Comparison of ENCODE assay signal across 16 cellular contexts in genomic region chr9:109483771-109484442, GRCh38. TPM values are rescaled to one million over a fixed set of nuclear protein-coding genes. Genes with fewer than 3 reads are reported as not detected.
DNase-seq lines count a peak whose midpoint lies in the region; ATAC-seq and TF ChIP-seq lines count a peak whose summit lies in the region.
"Had no signal": no experiment of that assay in that cellular context is flagged by ENCODE, and none has a peak within 500 bp of the region (broad histone marks: within the 10 kb centered on the region; RNA-seq: fewer than 3 reads in every experiment).

No MANE protein-coding gene starts in this region.

- no TSS peak for BruUV-seq in PC-3 (replicated peaks; lab: Mats Ljungman, UMichigan)

- H3K4me1 ChIP-seq in PC-3 (ENCODE audit: insufficient read depth, low read length) (peaks cover 16% of the 10 kb centered on the region), Peyer's patch (peaks cover 0 to 14% (median 0%) of the 10 kb centered on the region in 4 donors)

- H3K79me2 ChIP-seq in PC-3 (ENCODE audit: low read length) = peaks cover 67% of the 10 kb centered on the region

- H3F3A ChIP-seq in PC-3 (ENCODE audit: low read length, unreplicated experiment) = no peaks in the 10 kb centered on the region

- ATAC-seq in PC-3 = peak; percentile 33; the same call in 1 of the 2 replicates

- DNase-seq in DMS53 (lab: John Stamatoyannopoulos, UW) (peak; percentile 14), DMS53 treated with DMSO at 0.1 percent for 48 hours (lab: John Stamatoyannopoulos, UW; ENCODE audit: unreplicated experiment) (no peak), DMS79 treated with DMSO at 0.1 percent for 48 hours (lab: John Stamatoyannopoulos, UW) (peak; percentile 76), PC-3 (peak; percentile 19), left kidney (ENCODE audit: low read depth, low spot score) (peak; percentile 85), Peyer's patch (no peak), NCI-H1930 (lab: John Stamatoyannopoulos, UW) (no peak), HuH-7.5 (ENCODE audit: low spot score) (no peak)
- DNase-seq: GDM1, HCEC 1CT, NCI-H1048, NCI-H1694 treated with DMSO at 0.1 percent for 48 hours, NCI-H2171 treated with DMSO at 0.1 percent for 48 hours, NCI-H524 treated with DMSO at 0.1 percent for 48 hours had no signal

- POLR2A ChIA-PET in PC-3 (lab: Charles Lee; ENCODE audit: unreplicated experiment) = no interaction called here

- no peaks in the 10 kb centered on the region for H4K20me1 ChIP-seq in PC-3 (ENCODE audit: low read length)

- H3K4me3 ChIP-seq in PC-3 (ENCODE audit: low read length) (no peak overlapping the region), Peyer's patch (no peak overlapping the region)
- H3K4me3 ChIP-seq: BLaER1 treated with 17β-estradiol and CSF1 and Interleukin-3, amounts not matched to agents 10 nM and 100 nM had no signal

- CTCF ChIA-PET in PC-3 (lab: Charles Lee) = no interaction called here

- H3K27me3 ChIP-seq in PC-3 (ENCODE audit: low read length) (no peaks in the 10 kb centered on the region), Peyer's patch (no peaks in the 10 kb centered on the region)

- no peak overlapping the region for H3K4me2 ChIP-seq in PC-3 (ENCODE audit: low read length)

- no peaks in the 10 kb centered on the region for H3K9me2 ChIP-seq in PC-3 (replicated peaks; ENCODE audit: low read length)

- intact Hi-C loops in PC-3 (cut with micrococcal nuclease) = no loop called here

- H3K27ac ChIP-seq in PC-3 (ENCODE audit: low read length) (no peak overlapping the region), Peyer's patch (no peak overlapping the region)
- H3K27ac ChIP-seq: 22Rv1; BLaER1 treated with 17β-estradiol and CSF1 and Interleukin-3, amounts not matched to agents 10 nM and 100 nM had no signal

- H3K36me3 ChIP-seq in PC-3 (ENCODE audit: low read depth, low read length) (peaks cover 7% of the 10 kb centered on the region; the same call in 1 of the 2 replicates), Peyer's patch (no peaks in the 10 kb centered on the region)
- H3K36me3 ChIP-seq: BLaER1 treated with 17β-estradiol and CSF1 and Interleukin-3, amounts not matched to agents 10 nM and 100 nM had no signal

- no peak overlapping the region for H3K9ac ChIP-seq in PC-3 (ENCODE audit: low read length)
- H3K9ac ChIP-seq: BLaER1 treated with 17β-estradiol and CSF1 and Interleukin-3, amounts not matched to agents 10 nM and 100 nM had no signal

- TF ChIP-seq POLR2A in Peyer's patch (IDR thresholded peaks at IDR 0.05) = no peak

- H2AFZ ChIP-seq in PC-3 (ENCODE audit: low read length) = no peak overlapping the region

- H3K9me3 ChIP-seq in PC-3 (ENCODE audit: low read length) = no peaks in the 10 kb centered on the region
- no peaks in the 10 kb centered on the region for H3K9me3 ChIP-seq in Peyer's patch
- H3K9me3 ChIP-seq: BLaER1 treated with 17β-estradiol and CSF1 and Interleukin-3, amounts not matched to agents 10 nM and 100 nM had no signal

- TF ChIP-seq CTCF in PC-3 (conservative IDR thresholded peaks at IDR 0.05; ENCODE audit: low read depth, low read length) = no peak
- no peak for TF ChIP-seq CTCF in Peyer's patch (IDR thresholded peaks at IDR 0.05)

RNA-seq across cellular contexts. Expression of gene PTPN3, which starts 14.2 kb away (rescaled TPM):
- total RNA-seq in PC-3 (2014; rRNA removed) (8.4 and 8.7 TPM in 2 replicates), Peyer's patch (10 to 100 TPM; 17.3 to 53.6 (median 37.4) TPM)

Comparison
In these comparisons a context has a peak if more than half of its experiments do, and no peak if none do; other contexts are left out.
1. DNase-seq: peak in DMS53 (single experiment), DMS79 treated with DMSO at 0.1 percent for 48 hours (single experiment), PC-3 (single experiment) and left kidney (single experiment); none in DMS53 treated with DMSO at 0.1 percent for 48 hours (single experiment), Peyer's patch (0 of 3), NCI-H1930 (0 of 2) and HuH-7.5 (single experiment).